ENCODE assay signal across 31 cellular contexts in genomic region chr6:105121981-105122380, GRCh38.
A peak's percentile ranks its signal among the peaks of the same experiment; 100 is the strongest.
DNase-seq lines count a peak whose midpoint lies in the region; TF ChIP-seq lines count a peak whose summit lies in the region.
"Had no signal": no experiment of that assay in that cellular context is flagged by ENCODE, and none has a peak within 500 bp of the region (broad histone marks: within the 10 kb centered on the region; RNA-seq: fewer than 3 reads in every experiment).

No MANE protein-coding gene starts in this region.

- TF ChIP-seq CTCF in 22Rv1 (IDR thresholded peaks at IDR 0.05) = no peak
- no peak for TF ChIP-seq CTCF in GM10266 (IDR thresholded peaks at IDR 0.05; ENCODE audit: control insufficient read depth, insufficient read depth, low read depth, missing control alignments)

- H3K27ac ChIP-seq in 22Rv1 = peak overlapping the region; percentile 58
- H3K27ac ChIP-seq: adrenal gland, BLaER1, foreskin keratinocyte, heart left ventricle, neutrophil, Peyer's patch, psoas muscle, tibial artery, vagina had no signal

- peak; percentile 29 for DNase-seq in DMS153 treated with DMSO at 0.1 percent for 48 hours (lab: John Stamatoyannopoulos, UW; ENCODE audit: unreplicated experiment)
- DNase-seq in NCI-H345 (lab: John Stamatoyannopoulos, UW) = peak; percentile 43
- peak; percentile 5 for DNase-seq in iris pigment epithelial cell (ENCODE audit: low read depth)
- no peak for DNase-seq in NCI-H1436 (lab: John Stamatoyannopoulos, UW)
- DNase-seq in NCI-H526 treated with DMSO at 0.1 percent for 48 hours (lab: John Stamatoyannopoulos, UW) = no peak
- no peak for DNase-seq in GM10266 (ENCODE audit: extremely low spot score)
- DNase-seq: activated CD4-positive, alpha-beta memory T cell treated with anti-CD3 and anti-CD28 coated beads for 36 hours; activated CD4-positive, CD25-positive, alpha-beta regulatory T cell treated with anti-CD3 and anti-CD28 coated beads, Interleukin-2, amount 50 U/mL, for 72 hours; activated naive CD4-positive, alpha-beta T cell treated with anti-CD3 and anti-CD28 coated beads for 36 hours; adrenal gland; endodermal cell; foreskin keratinocyte; GF-D8; heart left ventricle; kidney; midbrain; naive thymus-derived CD4-positive, alpha-beta T cell; NCI-H1092 treated with DMSO at 0.1 percent for 48 hours; NCI-H2081; NCI-H524 treated with DMSO at 0.1 percent for 48 hours; Peyer's patch; psoas muscle; SHP77 treated with DMSO at 0.1 percent for 48 hours; stimulated activated CD4-positive, alpha-beta T cell treated with anti-CD3 and anti-CD28 coated beads, Interleukin-12 subunit alpha, Interleukin-12 subunit beta, amount 100 ng/mL, for 4 hours; stimulated activated CD4-positive, alpha-beta T cell treated with anti-CD3 and anti-CD28 coated beads, Interleukin-2, amount 100 ng/mL, for 48 hours; T-helper 2 cell; tibial artery had no signal

Comparison
In these comparisons a context has a peak if more than half of its experiments do, and no peak if none do; other contexts are left out.
1. DNase-seq: peak in DMS153 treated with DMSO at 0.1 percent for 48 hours (single experiment), NCI-H345 (single experiment) and iris pigment epithelial cell (single experiment); none in NCI-H1436 (single experiment), NCI-H526 treated with DMSO at 0.1 percent for 48 hours (single experiment) and GM10266 (single experiment).